ENCODE assay signal across 1 cellular context in the genomic region with DNA sequence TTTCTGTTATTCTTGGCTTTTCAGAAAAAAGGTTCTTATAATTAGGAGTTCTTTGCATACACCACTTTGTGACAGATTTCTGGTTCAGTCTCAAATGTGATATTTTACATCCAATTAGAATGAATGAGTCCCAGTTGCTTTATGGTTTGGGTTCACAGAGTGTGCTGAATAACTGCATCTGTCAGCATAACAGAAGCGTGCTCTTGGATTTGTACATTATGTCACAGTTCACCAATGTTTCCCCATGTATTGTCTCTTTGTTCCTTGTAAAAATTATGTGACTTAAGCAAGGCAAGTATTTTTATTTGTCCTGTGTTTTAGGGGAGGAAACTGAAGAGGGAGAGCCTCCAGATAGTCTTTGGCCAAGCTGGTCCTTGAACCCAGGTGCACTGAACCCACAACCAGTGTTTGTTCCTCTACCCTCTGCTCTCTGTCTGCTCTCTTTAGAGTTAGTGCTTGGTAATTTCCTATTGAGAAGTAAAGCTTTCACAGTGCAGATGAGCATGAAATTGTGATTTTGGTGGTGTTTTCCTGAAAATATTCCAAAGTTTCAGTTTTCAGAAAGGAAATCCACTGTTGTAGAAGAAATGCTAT.
TF ChIP-seq lines count a peak whose summit lies in the region.

No MANE protein-coding gene starts in this region.

TF ChIP-seq in endothelial cell of umbilical vein, 7 proteins besides CTCF, POLR2A, EP300 and RAD21 (continued from another document):
- no peak for TF ChIP-seq JUN (IDR thresholded peaks at IDR 0.05; ENCODE audit: borderline replicate concordance, insufficient read depth, insufficient read length, low read depth)
